11 cellular contexts compared by ENCODE assay signal in genomic region chr9:121363586-121363961, GRCh38. TPM values are rescaled to one million over a fixed set of nuclear protein-coding genes. Genes with fewer than 3 reads are reported as not detected.
DNase-seq lines count a peak whose midpoint lies in the region; ATAC-seq and TF ChIP-seq lines count a peak whose summit lies in the region.
"Had no signal": no experiment of that assay in that cellular context is flagged by ENCODE, and none has a peak within 500 bp of the region (broad histone marks: within the 10 kb centered on the region; RNA-seq: fewer than 3 reads in every experiment).

No MANE protein-coding gene starts in this region.

- no peak for ATAC-seq in activated T-cell treated with anti-CD3 and anti-CD28 coated beads, Interleukin-2, amount 50 U/mL, for 72 hours (replicated peaks in 1 of 2)
- ATAC-seq in activated T-cell treated with anti-CD3 and anti-CD28 coated beads, Interleukin-2, amount 50 U/mL, for 4 hours = no peak
- ATAC-seq in PC-3 = no peak

- H3K27me3 ChIP-seq in neural progenitor cell (no peaks in the 10 kb centered on the region), transverse colon (no peaks in the 10 kb centered on the region), PC-3 (ENCODE audit: low read length) (no peaks in the 10 kb centered on the region)

- no peak for TF ChIP-seq POLR2A in transverse colon (IDR thresholded peaks at IDR 0.05)

- H3K36me3 ChIP-seq in neural progenitor cell = no peaks in the 10 kb centered on the region
- no peaks in the 10 kb centered on the region for H3K36me3 ChIP-seq in transverse colon
- H3K36me3 ChIP-seq in PC-3 (ENCODE audit: low read depth, low read length) = no peaks in the 10 kb centered on the region

- CTCF ChIA-PET in PC-3 (lab: Charles Lee) = no interaction called here

- no peak overlapping the region for H3K4me3 ChIP-seq in neural progenitor cell
- H3K4me3 ChIP-seq in transverse colon = peak overlapping the region in 1 of 4 donors; percentile 51
- H3K4me3 ChIP-seq in PC-3 (ENCODE audit: low read length) = no peak overlapping the region

- H3K4me3 Mint-ChIP-seq in activated T-cell treated with anti-CD3 and anti-CD28 coated beads, Interleukin-2, amount 50 U/mL, for 72 hours = peak overlapping the region in 1 of 2 donors; percentile 28
- H3K4me3 Mint-ChIP-seq in activated T-cell treated with anti-CD3 and anti-CD28 coated beads, Interleukin-2, amount 50 U/mL, for 4 hours = no peak overlapping the region
- H3K4me3 Mint-ChIP-seq in neural progenitor cell = no peak overlapping the region

- 22 to 72% methylated on average over 1 of the region's 1 CpG for WGBS in transverse colon (ENCODE audit: low coverage in 1 of 2), 2 donors

- H2AFZ ChIP-seq in neural progenitor cell (replicated peaks) (no peak overlapping the region), PC-3 (ENCODE audit: low read length) (no peak overlapping the region)

- no peaks in the 10 kb centered on the region for H3K27me3 Mint-ChIP-seq in activated T-cell treated with anti-CD3 and anti-CD28 coated beads, Interleukin-2, amount 50 U/mL, for 72 hours (ENCODE audit: low read depth)
- no peaks in the 10 kb centered on the region for H3K27me3 Mint-ChIP-seq in activated T-cell treated with anti-CD3 and anti-CD28 coated beads, Interleukin-2, amount 50 U/mL, for 4 hours (ENCODE audit: low read depth)
- peaks cover 5% of the 10 kb centered on the region for H3K27me3 Mint-ChIP-seq in neural progenitor cell (ENCODE audit: insufficient read depth, low read depth)

- H4K20me1 ChIP-seq in neural progenitor cell (ENCODE audit: low read depth) (no peaks in the 10 kb centered on the region), PC-3 (ENCODE audit: low read length) (no peaks in the 10 kb centered on the region)

- peaks cover 17% of the 10 kb centered on the region for H3F3A ChIP-seq in neural progenitor cell (ENCODE audit: low read depth)
- no peaks in the 10 kb centered on the region for H3F3A ChIP-seq in PC-3 (ENCODE audit: low read length, unreplicated experiment)

- H3K9me2 ChIP-seq in PC-3 (replicated peaks; ENCODE audit: low read length) = no peaks in the 10 kb centered on the region

- DNase-seq in activated T-cell treated with anti-CD3 and anti-CD28 coated beads, Interleukin-2, amount 50 U/mL, for 72 hours = no peak
- DNase-seq in activated T-cell treated with anti-CD3 and anti-CD28 coated beads, Interleukin-2, amount 50 U/mL, for 4 hours = no peak
- DNase-seq in epithelial cell of prostate (ENCODE audit: low read depth, low spot score) (no peak), neural progenitor cell (ENCODE audit: low spot score) (no peak), transverse colon (no peak), PC-3 (no peak), RPMI8226 (no peak)
- DNase-seq in activated CD8-positive, alpha-beta memory T cell treated with anti-CD3 and anti-CD28 coated beads, Interleukin-2, amount 50 U/mL, for 48 hours = no peak
- DNase-seq: ACHN, NCI-H187 treated with DMSO at 0.1 percent for 48 hours, retina had no signal

- no peak for TF ChIP-seq EP300 in transverse colon (IDR thresholded peaks at IDR 0.05; ENCODE audit: low read depth)

- H3K4me2 ChIP-seq in neural progenitor cell (peak overlapping the region; percentile 46), PC-3 (ENCODE audit: low read length) (no peak overlapping the region)

- H3K4me1 ChIP-seq in neural progenitor cell = peaks cover 49% of the 10 kb centered on the region
- peaks cover 40 to 97% (median 71%) of the 10 kb centered on the region in 4 donors for H3K4me1 ChIP-seq in transverse colon
- peaks cover 17% of the 10 kb centered on the region for H3K4me1 ChIP-seq in PC-3 (ENCODE audit: insufficient read depth, low read length)

- peaks cover 52% of the 10 kb centered on the region for H3K4me1 Mint-ChIP-seq in activated T-cell treated with anti-CD3 and anti-CD28 coated beads, Interleukin-2, amount 50 U/mL, for 72 hours (ENCODE audit: low read depth)
- H3K4me1 Mint-ChIP-seq in activated T-cell treated with anti-CD3 and anti-CD28 coated beads, Interleukin-2, amount 50 U/mL, for 4 hours (ENCODE audit: low read depth) = peaks cover 63% of the 10 kb centered on the region
- H3K4me1 Mint-ChIP-seq in neural progenitor cell = peaks cover 14% of the 10 kb centered on the region

- POLR2A ChIA-PET in PC-3 (lab: Charles Lee; ENCODE audit: unreplicated experiment) = no interaction called here

- peak overlapping the region; percentile 78 for H3K27ac Mint-ChIP-seq in activated T-cell treated with anti-CD3 and anti-CD28 coated beads, Interleukin-2, amount 50 U/mL, for 72 hours
- H3K27ac Mint-ChIP-seq in neural progenitor cell = no peak overlapping the region

- H3K9me3 Mint-ChIP-seq in activated T-cell treated with anti-CD3 and anti-CD28 coated beads, Interleukin-2, amount 50 U/mL, for 72 hours = no peaks in the 10 kb centered on the region
- H3K9me3 Mint-ChIP-seq in activated T-cell treated with anti-CD3 and anti-CD28 coated beads, Interleukin-2, amount 50 U/mL, for 4 hours = no peaks in the 10 kb centered on the region
- no peaks in the 10 kb centered on the region for H3K9me3 Mint-ChIP-seq in neural progenitor cell

- no TSS peak for BruUV-seq in PC-3 (replicated peaks; lab: Mats Ljungman, UMichigan)

- no peak for TF ChIP-seq CTCF in neural progenitor cell (IDR thresholded peaks at IDR 0.05)
- TF ChIP-seq CTCF in transverse colon (IDR thresholded peaks at IDR 0.05) = no peak
- TF ChIP-seq CTCF in PC-3 (conservative IDR thresholded peaks at IDR 0.05; ENCODE audit: low read depth, low read length) = no peak

- H3K27ac ChIP-seq in epithelial cell of prostate (peak overlapping the region; percentile 37), neural progenitor cell (peak overlapping the region; percentile 58), transverse colon (peak overlapping the region; percentile 92 to 96 (median 92)), PC-3 (ENCODE audit: low read length) (no peak overlapping the region)

- peaks cover 50% of the 10 kb centered on the region for H3K79me2 ChIP-seq in neural progenitor cell (ENCODE audit: low read depth)
- H3K79me2 ChIP-seq in PC-3 (ENCODE audit: low read length) = no peaks in the 10 kb centered on the region

- H3K9ac ChIP-seq in neural progenitor cell (no peak overlapping the region), PC-3 (ENCODE audit: low read length) (no peak overlapping the region)

- intact Hi-C loops in transverse colon (cut with DNase I; ENCODE audit: low total_unique reads) = no loop called here
- intact Hi-C loops in PC-3 (cut with micrococcal nuclease) = no loop called here

- in situ Hi-C loops in transverse colon (cut with MboI; ENCODE audit: low pct_ligation_motif_present in 1 of 4, low pct_unique_long_range_greater_than_20kb in 1 of 4, low sequenced_read_pairs in 3 of 4) = no loop called here

- H3K36me3 Mint-ChIP-seq in activated T-cell treated with anti-CD3 and anti-CD28 coated beads, Interleukin-2, amount 50 U/mL, for 72 hours (ENCODE audit: insufficient read depth in 2 of 2) = no peaks in the 10 kb centered on the region
- no peaks in the 10 kb centered on the region for H3K36me3 Mint-ChIP-seq in activated T-cell treated with anti-CD3 and anti-CD28 coated beads, Interleukin-2, amount 50 U/mL, for 4 hours (ENCODE audit: insufficient read depth)
- H3K36me3 Mint-ChIP-seq in neural progenitor cell = no peaks in the 10 kb centered on the region

- no peaks in the 10 kb centered on the region for H3K9me3 ChIP-seq in neural progenitor cell (ENCODE audit: low read depth)
- H3K9me3 ChIP-seq in transverse colon = no peaks in the 10 kb centered on the region
- H3K9me3 ChIP-seq in PC-3 (ENCODE audit: low read length) = no peaks in the 10 kb centered on the region

RNA-seq across cellular contexts. Expression of gene STOM, which starts 6.5 kb away (rescaled TPM):
- 10 to 100 TPM; 63.7 to 90.6 TPM for total RNA-seq in activated T-cell treated with anti-CD3 and anti-CD28 coated beads, Interleukin-2, amount 50 U/mL, for 72 hours
- 10 to 100 TPM; 41.9 to 46.8 (median 46.7) TPM for total RNA-seq in activated T-cell treated with anti-CD3 and anti-CD28 coated beads, Interleukin-2, amount 50 U/mL, for 4 hours
- total RNA-seq in neural progenitor cell (ENCODE audit: low replicate concordance) (61.5 and 99.4 TPM in 2 replicates), transverse colon (100 to 1,000 TPM in 2 of 4 donors, 10 to 100 TPM in 2; 78.2 to 195 (median 111) TPM), PC-3 (2014; rRNA removed) (3.1 and 5.5 TPM in 2 replicates)
